In genomic region chr17:50977487-50978159, GRCh38 we compare ENCODE assay signal across 1 cellular context.
TF ChIP-seq lines count a peak whose summit lies in the region.

No MANE protein-coding gene starts in this region.

TF ChIP-seq in HepG2, 621 proteins besides CTCF, POLR2A, EP300 and RAD21 (continued from another document and continues in another):
- TF ChIP-seq, protein P1, sequence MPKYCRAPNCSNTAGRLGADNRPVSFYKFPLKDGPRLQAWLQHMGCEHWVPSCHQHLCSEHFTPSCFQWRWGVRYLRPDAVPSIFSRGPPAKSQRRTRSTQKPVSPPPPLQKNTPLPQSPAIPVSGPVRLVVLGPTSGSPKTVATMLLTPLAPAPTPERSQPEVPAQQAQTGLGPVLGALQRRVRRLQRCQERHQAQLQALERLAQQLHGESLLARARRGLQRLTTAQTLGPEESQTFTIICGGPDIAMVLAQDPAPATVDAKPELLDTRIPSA (CRISPR knock-in tag; IDR thresholded peaks at IDR 0.05; ENCODE audit: borderline replicate concordance) = no peak
- TF ChIP-seq ZNF264 (CRISPR knock-in tag; IDR thresholded peaks at IDR 0.05) = peak; percentile 85
- TF ChIP-seq, protein P2, sequence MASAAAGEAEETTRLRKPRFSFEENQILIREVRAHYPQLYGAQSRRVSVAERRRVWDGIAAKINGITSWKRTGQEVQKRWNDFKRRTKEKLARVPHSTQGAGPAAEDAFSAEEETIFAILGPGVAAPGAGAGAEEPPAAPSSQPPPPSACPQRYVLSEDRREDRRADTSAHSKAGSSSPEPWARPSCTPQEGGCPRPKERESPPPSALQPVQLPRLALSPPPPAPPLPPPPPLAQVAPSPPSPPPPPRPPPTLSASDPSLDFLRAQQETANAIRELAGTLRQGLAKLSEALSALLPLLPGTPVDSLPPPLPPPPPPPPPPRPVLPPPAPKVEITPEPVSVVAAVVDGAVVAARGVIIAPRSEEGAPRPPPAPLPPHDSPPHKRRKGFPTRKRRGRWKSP (CRISPR knock-in tag; IDR thresholded peaks at IDR 0.05) = no peak
- no peak for TF ChIP-seq ZBTB34 (CRISPR knock-in tag; IDR thresholded peaks at IDR 0.05)
- TF ChIP-seq AHDC1 (CRISPR knock-in tag; IDR thresholded peaks at IDR 0.05; ENCODE audit: borderline replicate concordance) = peak; percentile 71; the same call in 1 of the 2 replicates
- no peak for TF ChIP-seq POLR2AphosphoS5 (IDR thresholded peaks at IDR 0.05; ENCODE audit: low read depth, low read length)
- TF ChIP-seq, protein P3, sequence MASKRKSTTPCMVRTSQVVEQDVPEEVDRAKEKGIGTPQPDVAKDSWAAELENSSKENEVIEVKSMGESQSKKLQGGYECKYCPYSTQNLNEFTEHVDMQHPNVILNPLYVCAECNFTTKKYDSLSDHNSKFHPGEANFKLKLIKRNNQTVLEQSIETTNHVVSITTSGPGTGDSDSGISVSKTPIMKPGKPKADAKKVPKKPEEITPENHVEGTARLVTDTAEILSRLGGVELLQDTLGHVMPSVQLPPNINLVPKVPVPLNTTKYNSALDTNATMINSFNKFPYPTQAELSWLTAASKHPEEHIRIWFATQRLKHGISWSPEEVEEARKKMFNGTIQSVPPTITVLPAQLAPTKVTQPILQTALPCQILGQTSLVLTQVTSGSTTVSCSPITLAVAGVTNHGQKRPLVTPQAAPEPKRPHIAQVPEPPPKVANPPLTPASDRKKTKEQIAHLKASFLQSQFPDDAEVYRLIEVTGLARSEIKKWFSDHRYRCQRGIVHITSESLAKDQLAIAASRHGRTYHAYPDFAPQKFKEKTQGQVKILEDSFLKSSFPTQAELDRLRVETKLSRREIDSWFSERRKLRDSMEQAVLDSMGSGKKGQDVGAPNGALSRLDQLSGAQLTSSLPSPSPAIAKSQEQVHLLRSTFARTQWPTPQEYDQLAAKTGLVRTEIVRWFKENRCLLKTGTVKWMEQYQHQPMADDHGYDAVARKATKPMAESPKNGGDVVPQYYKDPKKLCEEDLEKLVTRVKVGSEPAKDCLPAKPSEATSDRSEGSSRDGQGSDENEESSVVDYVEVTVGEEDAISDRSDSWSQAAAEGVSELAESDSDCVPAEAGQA (IDR thresholded peaks at IDR 0.05; ENCODE audit: low read depth) = 0 out of 2 replicates have a peak, but pooled peaks have one; percentile 19
- TF ChIP-seq, protein P3 (CRISPR knock-in tag; IDR thresholded peaks at IDR 0.05; ENCODE audit: borderline replicate concordance) = no peak
- TF ChIP-seq, protein P4, sequence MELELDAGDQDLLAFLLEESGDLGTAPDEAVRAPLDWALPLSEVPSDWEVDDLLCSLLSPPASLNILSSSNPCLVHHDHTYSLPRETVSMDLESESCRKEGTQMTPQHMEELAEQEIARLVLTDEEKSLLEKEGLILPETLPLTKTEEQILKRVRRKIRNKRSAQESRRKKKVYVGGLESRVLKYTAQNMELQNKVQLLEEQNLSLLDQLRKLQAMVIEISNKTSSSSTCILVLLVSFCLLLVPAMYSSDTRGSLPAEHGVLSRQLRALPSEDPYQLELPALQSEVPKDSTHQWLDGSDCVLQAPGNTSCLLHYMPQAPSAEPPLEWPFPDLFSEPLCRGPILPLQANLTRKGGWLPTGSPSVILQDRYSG (CRISPR knock-in tag; IDR thresholded peaks at IDR 0.05) = no peak
- 0 out of 2 replicates have a peak, but pooled peaks have one; percentile 56 for TF ChIP-seq RORA (CRISPR knock-in tag; IDR thresholded peaks at IDR 0.05)
- no peak for TF ChIP-seq REXO4 (CRISPR knock-in tag; IDR thresholded peaks at IDR 0.05; ENCODE audit: borderline replicate concordance)
- TF ChIP-seq CBFB (CRISPR knock-in tag; IDR thresholded peaks at IDR 0.05) = peak; percentile 42; the same call in 1 of the 2 replicates
- TF ChIP-seq NFAT5 (CRISPR knock-in tag; IDR thresholded peaks at IDR 0.05) = 0 out of 2 replicates have a peak, but pooled peaks have one; percentile 38
- TF ChIP-seq ZFP1 (CRISPR knock-in tag; IDR thresholded peaks at IDR 0.05) = no peak
- peak; percentile 52; the same call in 1 of the 2 replicates for TF ChIP-seq ZNF646 (CRISPR knock-in tag; IDR thresholded peaks at IDR 0.05)
- no peak for TF ChIP-seq ZNF30 (CRISPR knock-in tag; IDR thresholded peaks at IDR 0.05)
